Comparison of ENCODE assay signal across 3 cellular contexts in the genomic region with DNA sequence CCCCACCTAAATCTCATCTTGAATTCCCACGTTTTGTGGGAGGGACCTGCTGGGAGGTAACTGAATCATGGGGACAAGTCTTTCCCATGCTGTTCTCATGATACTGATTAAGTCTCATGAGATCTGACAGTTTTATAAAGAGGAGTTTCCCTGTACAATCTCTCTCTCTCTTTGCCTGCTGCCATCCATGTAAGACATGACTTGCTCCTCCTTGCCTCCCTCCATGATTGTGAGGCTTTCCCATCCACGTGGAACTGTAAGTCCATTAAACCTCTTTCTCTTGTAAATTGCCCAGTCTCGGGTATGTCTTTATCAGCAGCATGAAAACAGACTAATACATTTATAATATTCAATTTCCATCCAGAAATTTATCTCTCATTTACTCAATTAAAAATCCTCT.
TF ChIP-seq lines count a peak whose summit lies in the region.

No MANE protein-coding gene starts in this region.

TF ChIP-seq in HEK293, 187 proteins besides CTCF, POLR2A, EP300 and RAD21:
- peak; percentile 45 for TF ChIP-seq SETDB1 (IDR thresholded peaks at IDR 0.05; ENCODE audit: insufficient read length, low read length)

TF ChIP-seq in K562, 482 proteins besides CTCF, POLR2A, EP300 and RAD21:
- TF ChIP-seq ZNF431 (CRISPR knock-in tag; IDR thresholded peaks at IDR 0.05), result peak; percentile 96

TF ChIP-seq in HepG2, 621 proteins besides CTCF, POLR2A, EP300 and RAD21:
- peak; percentile 92 for TF ChIP-seq ZNF431 (CRISPR knock-in tag; IDR thresholded peaks at IDR 0.05; ENCODE audit: borderline replicate concordance, low read depth)
